8 cellular contexts compared by ENCODE assay signal in genomic region chr7:95684037-95684436, GRCh38.
DNase-seq lines count a peak whose midpoint lies in the region; ATAC-seq and TF ChIP-seq lines count a peak whose summit lies in the region.

No MANE protein-coding gene starts in this region.

- no peak for ATAC-seq in HG02981 (IDR thresholded peaks at IDR 0.05; ENCODE audit: unreplicated experiment)
- ATAC-seq in HG03025 (IDR thresholded peaks at IDR 0.05; ENCODE audit: low FRiP score, unreplicated experiment) = no peak

- peak; percentile 39; the same call in 2 of the 3 replicates for TF ChIP-seq CTCF in GM12872 (IDR thresholded peaks at IDR 0.05; ENCODE audit: insufficient read depth, low read depth, low read length)

- H3K27ac ChIP-seq in cingulate gyrus (ENCODE audit: low read depth, low read length) = peak overlapping the region; percentile 41

- DNase-seq in NCI-H2227 (lab: John Stamatoyannopoulos, UW; ENCODE audit: unreplicated experiment) = peak; percentile 35
- DNase-seq in medulla oblongata (ENCODE audit: extremely low spot score) = peak; percentile 86
- no peak for DNase-seq in HUDEP-2 (lab: John Stamatoyannopoulos, UW; ENCODE audit: unreplicated experiment in 76 of 76)
- DNase-seq in NCI-H2107 treated with DMSO at 0.1 percent for 48 hours (lab: John Stamatoyannopoulos, UW; ENCODE audit: unreplicated experiment) = no peak

Comparison
In these comparisons a context has a peak if more than half of its experiments do, and no peak if none do; other contexts are left out.
1. DNase-seq: peak in NCI-H2227 (single experiment) and medulla oblongata (single experiment); none in HUDEP-2 (0 of 76) and NCI-H2107 treated with DMSO at 0.1 percent for 48 hours (single experiment).